18 cellular contexts compared by ENCODE assay signal in the genomic region with DNA sequence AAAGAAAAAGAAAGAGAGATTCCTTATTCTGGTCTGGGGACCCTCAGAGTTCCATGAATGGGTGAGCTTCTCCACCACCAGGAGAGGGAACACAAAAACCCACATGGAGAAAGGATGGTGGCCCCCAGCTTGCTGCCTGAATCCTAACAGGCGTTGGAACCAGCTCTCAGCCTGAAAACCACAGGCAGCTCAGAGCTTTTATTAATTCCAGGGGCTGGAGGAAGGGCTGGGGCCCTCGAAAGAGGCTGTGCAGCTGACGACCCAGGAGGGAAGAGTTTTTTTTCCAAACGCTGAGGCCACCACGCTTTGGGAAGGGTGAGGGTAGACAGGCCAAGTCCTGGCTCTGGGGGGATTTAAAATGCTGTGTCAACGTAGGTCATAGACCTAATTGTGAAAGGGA. TPM values are rescaled to one million over a fixed set of nuclear protein-coding genes. Genes with fewer than 3 reads are reported as not detected.
"Had no signal": no experiment of that assay in that cellular context is flagged by ENCODE, and none has a peak within 500 bp of the region (broad histone marks: within the 10 kb centered on the region; RNA-seq: fewer than 3 reads in every experiment).

No MANE protein-coding gene starts in this region.

- H3K4me3 Mint-ChIP-seq: activated CD4-positive, alpha-beta memory T cell treated with anti-CD3 and anti-CD28 coated beads, Interleukin-2, amount 10 ng/mL, durations not matched to agents 7 days and 5 days; activated naive CD8-positive, alpha-beta T cell treated with anti-CD3 and anti-CD28 coated beads, Interleukin-2, amount 50 U/mL, for 24 hours; activated T-helper 17 cell treated with anti-CD3 and anti-CD28 coated beads, Interleukin-2, amount 50 U/mL, for 72 hours; T-cell had no signal

- H3K36me3 ChIP-seq: esophagus muscularis mucosa, stomach had no signal

- ATAC-seq: activated naive CD8-positive, alpha-beta T cell treated with anti-CD3 and anti-CD28 coated beads, Interleukin-2, amount 50 U/mL, for 24 hours; activated T-helper 17 cell treated with anti-CD3 and anti-CD28 coated beads, Interleukin-2, amount 50 U/mL, for 72 hours; T-cell had no signal

- H3K36me3 Mint-ChIP-seq: T-cell had no signal

- H3K27ac Mint-ChIP-seq: activated CD4-positive, alpha-beta memory T cell treated with anti-CD3 and anti-CD28 coated beads, Interleukin-2, amount 10 ng/mL, durations not matched to agents 7 days and 5 days; activated naive CD8-positive, alpha-beta T cell treated with anti-CD3 and anti-CD28 coated beads, Interleukin-2, amount 50 U/mL, for 24 hours; activated T-helper 17 cell treated with anti-CD3 and anti-CD28 coated beads, Interleukin-2, amount 50 U/mL, for 72 hours; T-cell had no signal

- H3K4me2 ChIP-seq: SK-N-SH had no signal

- H3K4me1 Mint-ChIP-seq: activated naive CD8-positive, alpha-beta T cell treated with anti-CD3 and anti-CD28 coated beads, Interleukin-2, amount 50 U/mL, for 24 hours; activated T-helper 17 cell treated with anti-CD3 and anti-CD28 coated beads, Interleukin-2, amount 50 U/mL, for 72 hours; T-cell had no signal

- H3K27me3 ChIP-seq: esophagus muscularis mucosa, testis had no signal

- H3K4me3 ChIP-seq: esophagus muscularis mucosa, stomach, testis had no signal

- H3K27ac ChIP-seq: esophagus muscularis mucosa, stomach, testis had no signal

- H3K9me3 Mint-ChIP-seq: activated CD4-positive, alpha-beta memory T cell treated with anti-CD3 and anti-CD28 coated beads, Interleukin-2, amount 10 ng/mL, durations not matched to agents 7 days and 5 days; activated naive CD8-positive, alpha-beta T cell treated with anti-CD3 and anti-CD28 coated beads, Interleukin-2, amount 50 U/mL, for 24 hours; activated T-helper 17 cell treated with anti-CD3 and anti-CD28 coated beads, Interleukin-2, amount 50 U/mL, for 72 hours; T-cell had no signal

- H3K9me3 ChIP-seq: esophagus muscularis mucosa, SK-N-SH, stomach, testis had no signal

- DNase-seq: activated CD4-positive, alpha-beta memory T cell treated with anti-CD3 and anti-CD28 coated beads, Interleukin-2, amount 10 ng/mL, durations not matched to agents 7 days and 5 days; activated CD4-positive, alpha-beta T cell treated with anti-CD3 and anti-CD28 coated beads for 48 hours; activated CD4-positive, CD25-positive, alpha-beta regulatory T cell; activated naive CD4-positive, alpha-beta T cell treated with Interleukin-2 at 50 U/mL for 16 hours; activated naive CD8-positive, alpha-beta T cell treated with anti-CD3 and anti-CD28 coated beads, Interleukin-2, amount 50 U/mL, for 24 hours; activated T-cell treated with anti-CD3 and anti-CD28 coated beads, Interleukin-2, amount 50 U/mL, for 1 hour; aorta; cerebellar nuclear complex; effector CD8-positive, alpha-beta T cell; mesenchymal stem cell; occipital lobe; SK-N-SH; stomach; T-cell; T-helper 9 cell; testis had no signal

RNA-seq across cellular contexts. Expression of gene ELN, which starts 10.9 kb away (rescaled TPM):
- total RNA-seq: activated CD4-positive, alpha-beta memory T cell treated with anti-CD3 and anti-CD28 coated beads, Interleukin-2, amount 10 ng/mL, durations not matched to agents 7 days and 5 days; activated T-helper 17 cell treated with anti-CD3 and anti-CD28 coated beads, Interleukin-2, amount 50 U/mL, for 72 hours had no signal
